In genomic region chr11:74746868-74747267, GRCh38 we compare ENCODE assay signal across 31 cellular contexts. TPM values are rescaled to one million over a fixed set of nuclear protein-coding genes. Genes with fewer than 3 reads are reported as not detected.
"Had no signal": no experiment of that assay in that cellular context is flagged by ENCODE, and none has a peak within 500 bp of the region (broad histone marks: within the 10 kb centered on the region; RNA-seq: fewer than 3 reads in every experiment).

No MANE protein-coding gene starts in this region.

- ATAC-seq: activated CD4-positive, alpha-beta T cell treated with anti-CD3 and anti-CD28 coated beads for 36 hours; esophagus mucosa; foreskin keratinocyte; heart left ventricle; left lung; lower lobe of right lung; right lobe of liver; stimulated activated naive CD8-positive, alpha-beta T cell treated with anti-CD3 and anti-CD28 coated beads, Interleukin-15, amount 100 ng/mL, for 72 hours; T-cell had no signal

- H3K27ac ChIP-seq: cardiac muscle cell, foreskin keratinocyte, left lung, neutrophil, right lobe of liver had no signal

- DNase-seq: activated CD4-positive, alpha-beta T cell treated with anti-CD3 and anti-CD28 coated beads for 36 hours; activated CD4-positive, CD25-positive, alpha-beta regulatory T cell; activated gamma-delta T cell; activated naive CD4-positive, alpha-beta T cell treated with anti-CD3 and anti-CD28 coated beads, Interleukin-2, amount 10 ng/mL, durations not matched to agents 7 days and 5 days; activated naive CD8-positive, alpha-beta T cell treated with anti-CD3 and anti-CD28 coated beads, Interleukin-2, amount 10 ng/mL, durations not matched to agents 7 days and 5 days; activated T-cell treated with anti-CD3 and anti-CD28 coated beads, Interleukin-2, amount 50 U/mL, for 1 hour; foreskin keratinocyte; heart left ventricle; kidney glomerular epithelial cell; left lung; lower lobe of right lung; mesenchymal stem cell; nephron progenitor cell; right lobe of liver; stimulated activated CD4-positive, alpha-beta T cell treated with anti-CD3 and anti-CD28 coated beads, Interleukin-2, amount 100 ng/mL, for 48 hours; stimulated activated naive CD8-positive, alpha-beta T cell treated with anti-CD3 and anti-CD28 coated beads, Interleukin-15, amount 100 ng/mL, for 72 hours; T-cell; thyroid gland; upper lobe of left lung had no signal

- H3K4me3 Mint-ChIP-seq: activated CD4-positive, alpha-beta T cell treated with anti-CD3 and anti-CD28 coated beads for 36 hours; activated naive CD8-positive, alpha-beta T cell treated with anti-CD3 and anti-CD28 coated beads, Interleukin-2, amount 10 ng/mL, durations not matched to agents 7 days and 5 days; nephron progenitor cell had no signal

- H3K9me3 ChIP-seq: ascending aorta, heart left ventricle, left lung, lower lobe of right lung, neutrophil, right lobe of liver, thyroid gland, upper lobe of left lung had no signal

- H3K27ac Mint-ChIP-seq: activated CD4-positive, alpha-beta T cell treated with anti-CD3 and anti-CD28 coated beads for 36 hours; activated naive CD4-positive, alpha-beta T cell treated with anti-CD3 and anti-CD28 coated beads, Interleukin-2, amount 10 ng/mL, durations not matched to agents 7 days and 5 days; activated naive CD8-positive, alpha-beta T cell treated with anti-CD3 and anti-CD28 coated beads, Interleukin-2, amount 10 ng/mL, durations not matched to agents 7 days and 5 days; activated T-helper 1 cell treated with anti-CD3 and anti-CD28 coated beads, Interleukin-12 subunit alpha, Interleukin-12 subunit beta, Interleukin-2, Interleukin-4 antibody, amounts not matched to agents 30 ng/mL and 10 ng/mL and 1 ng/mL, durations not matched to agents 14 hours and 24 hours and 36 hours; nephron progenitor cell; stimulated activated naive CD8-positive, alpha-beta T cell treated with anti-CD3 and anti-CD28 coated beads, Interleukin-15, amount 100 ng/mL, for 72 hours had no signal

- FAIRE-seq: endothelial cell of umbilical vein had no signal

- H3K9me3 Mint-ChIP-seq: activated naive CD4-positive, alpha-beta T cell treated with anti-CD3 and anti-CD28 coated beads, Interleukin-2, amount 10 ng/mL, durations not matched to agents 7 days and 5 days; activated naive CD8-positive, alpha-beta T cell treated with anti-CD3 and anti-CD28 coated beads, Interleukin-2, amount 10 ng/mL, durations not matched to agents 7 days and 5 days; activated T-helper 1 cell treated with anti-CD3 and anti-CD28 coated beads, Interleukin-12 subunit alpha, Interleukin-12 subunit beta, Interleukin-2, Interleukin-4 antibody, amounts not matched to agents 30 ng/mL and 10 ng/mL and 1 ng/mL, durations not matched to agents 14 hours and 24 hours and 36 hours; stimulated activated naive CD8-positive, alpha-beta T cell treated with anti-CD3 and anti-CD28 coated beads, Interleukin-15, amount 100 ng/mL, for 72 hours; T-cell; T-helper 2 cell treated with Interferon-gamma antibody and Interleukin-4, amounts not matched to agents 5 μg/mL and 100 μg/mL, for 36 hours had no signal

- H3K27me3 Mint-ChIP-seq: activated CD4-positive, alpha-beta T cell treated with anti-CD3 and anti-CD28 coated beads for 36 hours; activated naive CD4-positive, alpha-beta T cell treated with anti-CD3 and anti-CD28 coated beads, Interleukin-2, amount 10 ng/mL, durations not matched to agents 7 days and 5 days; activated naive CD8-positive, alpha-beta T cell treated with anti-CD3 and anti-CD28 coated beads, Interleukin-2, amount 10 ng/mL, durations not matched to agents 7 days and 5 days; stimulated activated naive CD8-positive, alpha-beta T cell treated with anti-CD3 and anti-CD28 coated beads, Interleukin-15, amount 100 ng/mL, for 72 hours; T-cell had no signal

- H3K36me3 ChIP-seq: ascending aorta, cardiac muscle cell, heart left ventricle, left lung, lower lobe of right lung, neutrophil, right lobe of liver, thyroid gland, upper lobe of left lung had no signal

- H3K4me3 ChIP-seq: cardiac muscle cell, coronary artery, heart left ventricle, left lung, lower lobe of right lung, right lobe of liver, thyroid gland, upper lobe of left lung had no signal

- H3K27me3 ChIP-seq: ascending aorta, cardiac muscle cell, foreskin keratinocyte, heart left ventricle, left lung, neutrophil, right lobe of liver, thyroid gland, upper lobe of left lung had no signal

RNA-seq across cellular contexts. Expression of gene CHRDL2, which starts 15.6 kb away (rescaled TPM):
- total RNA-seq: activated CD4-positive, alpha-beta T cell treated with anti-CD3 and anti-CD28 coated beads for 36 hours; activated naive CD8-positive, alpha-beta T cell treated with anti-CD3 and anti-CD28 coated beads, Interleukin-2, amount 10 ng/mL, durations not matched to agents 7 days and 5 days; activated T-helper 1 cell treated with anti-CD3 and anti-CD28 coated beads, Interleukin-12 subunit alpha, Interleukin-12 subunit beta, Interleukin-2, Interleukin-4 antibody, amounts not matched to agents 30 ng/mL and 10 ng/mL and 1 ng/mL, durations not matched to agents 14 hours and 24 hours and 36 hours; ascending aorta; cardiac muscle cell; cerebellum; endothelial cell of umbilical vein; foreskin keratinocyte; mononuclear cell; osteocyte; renal cortical epithelial cell; thyroid gland had no signal
- polyA plus RNA-seq: cardiac muscle cell, endothelial cell of umbilical vein, foreskin keratinocyte had no signal
